12 cellular contexts compared by ENCODE assay signal in the genomic region with DNA sequence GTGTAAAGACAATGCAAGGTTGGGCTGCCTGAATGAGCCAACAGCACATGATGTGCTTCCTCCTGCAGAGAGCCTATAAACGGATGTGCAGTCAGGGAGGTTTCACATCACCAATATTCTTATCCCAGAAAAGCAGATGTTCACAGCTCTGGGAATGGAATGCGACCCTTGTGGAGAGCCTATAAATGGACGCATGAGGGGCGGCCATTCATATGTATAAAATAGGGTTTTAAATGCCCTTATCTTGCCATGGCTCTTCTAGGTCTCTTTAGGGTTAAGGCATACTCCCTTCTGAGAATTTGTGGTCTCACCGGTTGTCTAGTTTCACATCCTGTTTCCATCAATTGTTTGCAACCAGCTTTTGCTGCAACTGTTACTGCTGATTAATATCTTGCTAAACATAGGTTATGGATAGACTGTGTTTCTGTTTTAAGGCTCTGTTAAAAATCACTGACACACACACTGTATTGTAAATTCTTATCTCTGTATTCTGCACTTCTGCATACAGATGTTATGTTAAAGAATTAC. TPM values are rescaled to one million over a fixed set of nuclear protein-coding genes. Genes with fewer than 3 reads are reported as not detected.
DNase-seq lines count a peak whose midpoint lies in the region; ATAC-seq, FAIRE-seq and TF ChIP-seq lines count a peak whose summit lies in the region.
"Had no signal": no experiment of that assay in that cellular context is flagged by ENCODE, and none has a peak within 500 bp of the region (broad histone marks: within the 10 kb centered on the region; RNA-seq: fewer than 3 reads in every experiment).

No MANE protein-coding gene starts in this region.

- H4K20me1 ChIP-seq in OCI-LY3 (ENCODE audit: insufficient read depth, low read length), result no peaks in the 10 kb centered on the region
- no peaks in the 10 kb centered on the region; the same call in 1 of the 2 replicates for H4K20me1 ChIP-seq in GM12878 (ENCODE audit: control insufficient read depth, insufficient read depth)

- H3K27ac ChIP-seq in OCI-LY3 (ENCODE audit: low read length) (peak overlapping the region; percentile 28; the same call in 1 of the 2 replicates), GM12878 (ENCODE audit: control insufficient read depth, insufficient read depth) (no peak overlapping the region)

- H2AFZ ChIP-seq in OCI-LY3 (ENCODE audit: low read depth, low read length) (no peak overlapping the region), GM12878 (ENCODE audit: control insufficient read depth, low read depth, low read length) (no peak overlapping the region)

- RAD21 ChIA-PET in GM12878 (lab: Charles Lee; ENCODE audit: unreplicated experiment), result interaction anchor here (0.7 to 2.0 kb wide), 3 partner anchors 10 to 146 kb away, joined by 3 to 4 read pairs (median 3); a partner anchor contains a TSS

- peak; percentile 75 for FAIRE-seq in GM12878 (lab: Jason Lieb, UNC)

- TF ChIP-seq EP300 in GM12878 (IDR thresholded peaks at IDR 0.05; ENCODE audit: borderline replicate concordance in 1 of 2, control insufficient read depth in 1 of 2, low read depth in 2 of 2, low read length in 2 of 2), result peak; percentile 46 to 74; a peak in 2 of 4 replicates

- H3K36me3 ChIP-seq in OCI-LY3 (replicated peaks; ENCODE audit: low read depth, low read length) (peaks cover 20% of the 10 kb centered on the region), GM12878 (ENCODE audit: control insufficient read depth in 2 of 2, insufficient read depth in 2 of 2, low read length in 1 of 2) (no peaks in the 10 kb centered on the region)

- H3K27me3 ChIP-seq in OCI-LY3 (ENCODE audit: low read depth, low read length) (no peaks in the 10 kb centered on the region), GM12878 (replicated peaks in 1 of 2; ENCODE audit: control insufficient read depth in 2 of 2, insufficient read depth in 2 of 2, low read length in 1 of 2) (peaks cover 2 to 27% of the 10 kb centered on the region in 2 experiments)

- H3K4me1 ChIP-seq in OCI-LY3 (ENCODE audit: low read length) (peaks cover 19% of the 10 kb centered on the region), GM12878 (ENCODE audit: control insufficient read depth, insufficient read depth, low read length) (peaks cover 13% of the 10 kb centered on the region)

- H3K27ac Mint-ChIP-seq in CD14-positive monocyte, result peak overlapping the region; percentile 84 to 95 (median 93)
- no peak overlapping the region for H3K27ac Mint-ChIP-seq in progenitor cell of endocrine pancreas

- SMC1A ChIA-PET in GM12878 (lab: Charles Lee; ENCODE audit: uncharacterized antibody, unreplicated experiment), result interaction anchor here (0.6 to 1.2 kb wide), 3 partner anchors 92 to 197 kb away, joined by 3 read pairs; no protein-coding TSS in a partner anchor

- H3K4me3 Mint-ChIP-seq in CD14-positive monocyte, result peak overlapping the region in 1 of 2 donors; percentile 58
- H3K4me3 Mint-ChIP-seq in progenitor cell of endocrine pancreas (ENCODE audit: low read depth), result no peak overlapping the region

- peaks cover 8 to 22% (median 14%) of the 10 kb centered on the region in 7 donors for H3K9me3 Mint-ChIP-seq in CD14-positive monocyte
- H3K9me3 Mint-ChIP-seq in progenitor cell of endocrine pancreas (ENCODE audit: low read depth), result peaks cover 16% of the 10 kb centered on the region

- TF ChIP-seq CTCF in CD14-positive monocyte (IDR thresholded peaks at IDR 0.05) (no peak), GM10266 (IDR thresholded peaks at IDR 0.05; ENCODE audit: control insufficient read depth, insufficient read depth, low read depth, missing control alignments) (no peak), OCI-LY3 (IDR thresholded peaks at IDR 0.05; ENCODE audit: low read depth, low read length) (no peak), GM12878 (IDR thresholded peaks at IDR 0.05 in 2 of 3, conservative IDR thresholded peaks at IDR 0.05 in 1 of 3; ENCODE audit: control insufficient read depth in 2 of 3, extremely low read depth in 1 of 3, insufficient read depth in 1 of 3, low read depth in 3 of 3, low read length in 3 of 3) (no peak), progenitor cell of endocrine pancreas (IDR thresholded peaks at IDR 0.05; ENCODE audit: unreplicated experiment) (no peak)

- POLR2A ChIA-PET in GM12878 (lab: Charles Lee), result no interaction called here

- H3K36me3 Mint-ChIP-seq in CD14-positive monocyte (no peaks in the 10 kb centered on the region), progenitor cell of endocrine pancreas (ENCODE audit: insufficient read depth) (no peaks in the 10 kb centered on the region)

- 0% methylated on average over 5 of the region's 5 CpGs for WGBS in GM12878 (ENCODE audit: insufficient coverage, insufficient replicate concordance, low lambda C conversion rate, missing lambda C conversion rate)

- H3K79me2 ChIP-seq in OCI-LY3 (ENCODE audit: low read length) (no peaks in the 10 kb centered on the region), GM12878 (ENCODE audit: control insufficient read depth, insufficient read depth, low read length) (no peaks in the 10 kb centered on the region)

- no peak for TF ChIP-seq POLR2A in GM12878 (IDR thresholded peaks at IDR 0.05; ENCODE audit: low read depth, low read length)

- H3K4me1 Mint-ChIP-seq in CD14-positive monocyte (peaks cover 52% of the 10 kb centered on the region), progenitor cell of endocrine pancreas (ENCODE audit: low read depth) (peaks cover 6% of the 10 kb centered on the region)

- intact Hi-C loops in CD14-positive monocyte (cut with micrococcal nuclease) (no loop called here), GM12878 (cut with micrococcal nuclease; ENCODE audit: unreplicated experiment) (no loop called here)

- CTCF ChIA-PET in GM12878 (lab: Yijun Ruan, JAX), result interaction anchor here (1.0 to 1.7 kb wide), 2 partner anchors 28 to 192 kb away, joined by 4 read pairs; no protein-coding TSS in a partner anchor

- DNase-seq in CD14-positive monocyte (ENCODE audit: low spot score) (peak; percentile 69), GM10266 (ENCODE audit: extremely low spot score) (peak; percentile 31), GM12878 (ENCODE audit: low read depth, low spot score) (peak; percentile 71), progenitor cell of endocrine pancreas (ENCODE audit: low spot score, unreplicated experiment) (no peak), NCI-H345 (lab: John Stamatoyannopoulos, UW) (no peak), NCI-H1105 (lab: John Stamatoyannopoulos, UW) (no peak), NCI-H1436 (lab: John Stamatoyannopoulos, UW) (no peak)
- DNase-seq: COR-L47; NCI-H524; stimulated activated CD4-positive, alpha-beta T cell treated with anti-CD3 and anti-CD28 coated beads, Interleukin-4, amount 100 ng/mL, for 4 hours; SW 1271 had no signal

- BruUV-seq in GM12878 (replicated peaks; lab: Mats Ljungman, UMichigan), result no TSS peak

- peak; percentile 52 for ATAC-seq in GM12878

- no peak for TF ChIP-seq RAD21 in GM12878 (IDR thresholded peaks at IDR 0.05; ENCODE audit: insufficient read depth, low read depth, low read length)

- H3K4me2 ChIP-seq in OCI-LY3 (ENCODE audit: low read length), result peak overlapping the region; percentile 18; the same call in 1 of the 2 replicates
- H3K4me2 ChIP-seq in GM12878 (ENCODE audit: control insufficient read depth, insufficient read depth), result no peak overlapping the region; the same call in 1 of the 2 replicates

- H3K27me3 Mint-ChIP-seq in CD14-positive monocyte (ENCODE audit: low read depth in 3 of 3) (peaks cover 0 to 2% (median 0%) of the 10 kb centered on the region in 3 donors), progenitor cell of endocrine pancreas (peaks cover 49% of the 10 kb centered on the region)

- H3K9ac ChIP-seq in OCI-LY3 (ENCODE audit: low read length), result no peak overlapping the region
- no peak overlapping the region for H3K9ac ChIP-seq in GM12878 (ENCODE audit: control insufficient read depth, insufficient read depth, low read length)

- H3K4me3 ChIP-seq in OCI-LY3 (ENCODE audit: low read length) (no peak overlapping the region), GM12878 (no peak overlapping the region)

- in situ Hi-C loops in GM12878 (cut with MboI), result no loop called here

- H3K9me3 ChIP-seq in OCI-LY3 (ENCODE audit: insufficient read depth, low read length), result peaks cover 16% of the 10 kb centered on the region
- peaks cover 2% of the 10 kb centered on the region for H3K9me3 ChIP-seq in GM12878 (replicated peaks; ENCODE audit: control insufficient read depth, insufficient read depth, low read length)

TF ChIP-seq in GM12878, 131 proteins besides CTCF, POLR2A, EP300 and RAD21 (continues in another document):
- TF ChIP-seq, protein P1, sequence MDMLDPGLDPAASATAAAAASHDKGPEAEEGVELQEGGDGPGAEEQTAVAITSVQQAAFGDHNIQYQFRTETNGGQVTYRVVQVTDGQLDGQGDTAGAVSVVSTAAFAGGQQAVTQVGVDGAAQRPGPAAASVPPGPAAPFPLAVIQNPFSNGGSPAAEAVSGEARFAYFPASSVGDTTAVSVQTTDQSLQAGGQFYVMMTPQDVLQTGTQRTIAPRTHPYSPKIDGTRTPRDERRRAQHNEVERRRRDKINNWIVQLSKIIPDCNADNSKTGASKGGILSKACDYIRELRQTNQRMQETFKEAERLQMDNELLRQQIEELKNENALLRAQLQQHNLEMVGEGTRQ (IDR thresholded peaks at IDR 0.05; ENCODE audit: borderline replicate concordance, low read depth, low read length), result no peak
- TF ChIP-seq ASH2L (IDR thresholded peaks at IDR 0.05; ENCODE audit: borderline replicate concordance, low read depth), result no peak
- TF ChIP-seq, protein P2, sequence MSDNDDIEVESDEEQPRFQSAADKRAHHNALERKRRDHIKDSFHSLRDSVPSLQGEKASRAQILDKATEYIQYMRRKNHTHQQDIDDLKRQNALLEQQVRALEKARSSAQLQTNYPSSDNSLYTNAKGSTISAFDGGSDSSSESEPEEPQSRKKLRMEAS (IDR thresholded peaks at IDR 0.05; ENCODE audit: low read depth, low read length), result no peak

RNA-seq across cellular contexts. Expression of a gene that starts 31.9 kb away (rescaled TPM):
- polyA plus RNA-seq in CD14-positive monocyte (10 to 100 TPM; 34.3 to 46.8 TPM), GM12878 (2011; rRNA removed) (2.1 and 2.5 TPM in 2 replicates), GM12878 (2014; fragmentation: Illumina TruSeq; extraction: Trizol) (34.3 and 43.8 TPM in 2 replicates), GM12878 (2014; fragmentation: Nextera tagmentation; extraction: Ambion mirVana) (1 to 10 TPM; 7.9 to 8.0 TPM), GM12878 (2014; rRNA removed) (26.5 and 30.5 TPM in 2 replicates), GM12878 (2016; fragmentation: Nextera tagmentation; extraction: Ambion mirVana) (10 to 100 TPM; 30.6 to 33.8 TPM)
- total RNA-seq in GM12878 (2013; cell fraction: nucleolus; rRNA removed), result 4.4 and 6.0 TPM in 2 replicates
- total RNA-seq in GM12878 (2014; rRNA removed) (28.4 and 37.5 TPM in 2 replicates), GM12878 (2014; rRNA removed; fragmentation: Illumina TruSeq; extraction: Trizol) (38.9 and 39.7 TPM in 2 replicates), GM12878 (2021) (30.9 and 33.7 TPM in 2 replicates), progenitor cell of endocrine pancreas (2.1 and 3.0 TPM in 2 replicates)
- polyA plus RNA-seq in GM12878 (2011; ENCODE audit: low read depth), result 3.4 TPM
- 0.96 and 1.1 TPM in 2 replicates for polyA plus RNA-seq in GM12878 (2011; cell fraction: cytosol; rRNA removed)
- polyA plus RNA-seq in GM12878 (2011; cell fraction: nucleus; rRNA removed), result 2.6 and 3.2 TPM in 2 replicates
- 3.8 and 5.4 TPM in 2 replicates for polyA plus RNA-seq in GM12878 (2012)
- 2.2 and 3.1 TPM in 2 replicates for polyA minus RNA-seq in GM12878 (2011; rRNA and poly(A)+ RNA removed)
- polyA minus RNA-seq in GM12878 (2011; cell fraction: cytosol; rRNA and poly(A)+ RNA removed), result 1.0 and 1.6 TPM in 2 replicates
- polyA minus RNA-seq in GM12878 (2011; cell fraction: nucleus; rRNA and poly(A)+ RNA removed), result 1.1 and 1.5 TPM in 2 replicates

Comparison
In these comparisons a context has a peak if more than half of its experiments do, and no peak if none do; other contexts are left out.
1. DNase-seq: peak in CD14-positive monocyte (single experiment), GM10266 (single experiment) and GM12878 (single experiment); none in progenitor cell of endocrine pancreas (single experiment), NCI-H345 (single experiment), NCI-H1105 (single experiment) and NCI-H1436 (single experiment).